In genomic region chr17:28533091-28533670, GRCh38 we compare ENCODE assay signal across 28 cellular contexts. TPM values are rescaled to one million over a fixed set of nuclear protein-coding genes. Genes with fewer than 3 reads are reported as not detected.
DNase-seq lines count a peak whose midpoint lies in the region; ATAC-seq and TF ChIP-seq lines count a peak whose summit lies in the region.
"Had no signal": no experiment of that assay in that cellular context is flagged by ENCODE, and none has a peak within 500 bp of the region (broad histone marks: within the 10 kb centered on the region; RNA-seq: fewer than 3 reads in every experiment).

No MANE protein-coding gene starts in this region.

- 7 to 54% methylated on average over 5 to 6 of the region's 12 CpGs for WGBS in esophagus squamous epithelium, 2 donors

- no peak for ATAC-seq in GM21526 (IDR thresholded peaks at IDR 0.05; ENCODE audit: low FRiP score, unreplicated experiment)
- ATAC-seq: A549; right lobe of liver; stimulated activated naive CD8-positive, alpha-beta T cell treated with anti-CD3 and anti-CD28 coated beads, Interleukin-15, Interleukin-2, amounts not matched to agents 100 U/mL and 50 U/mL, for 24 hours; T-helper 17 cell had no signal

- H3K4me1 ChIP-seq in esophagus squamous epithelium (peaks cover 15 to 67% (median 21%) of the 10 kb centered on the region in 3 donors), osteoblast (ENCODE audit: insufficient read depth, low read length) (peaks cover 11% of the 10 kb centered on the region), PC-9 (replicated peaks; ENCODE audit: insufficient read depth) (peaks cover 9% of the 10 kb centered on the region)
- H3K4me1 ChIP-seq: left ventricle myocardium inferior, right lobe of liver, SJSA1, uterus had no signal

- H3K4me3 ChIP-seq in MG63 (no peak overlapping the region), esophagus squamous epithelium (no peak overlapping the region), osteoblast (ENCODE audit: insufficient read depth, low read length) (no peak overlapping the region), PC-9 (no peak overlapping the region), WERI-Rb-1 (ENCODE audit: low read depth, low read length) (no peak overlapping the region)
- H3K4me3 ChIP-seq: A549, dorsolateral prefrontal cortex, left ventricle myocardium inferior, right lobe of liver, SJSA1, uterus had no signal

- no peak overlapping the region for H3K4me2 ChIP-seq in osteoblast (ENCODE audit: insufficient read depth, low read length)
- H3K4me2 ChIP-seq in PC-9: no peak overlapping the region
- H3K4me2 ChIP-seq: A549 had no signal

- in situ Hi-C loops in Caki2 (cut with HindIII; ENCODE audit: low pct_unique_long_range_greater_than_20kb, low sequenced_read_pairs): no loop called here

- peak; percentile 61 for DNase-seq in Caki2 (ENCODE audit: low read depth)
- peak; percentile 92 for DNase-seq in MG63
- DNase-seq in esophagus squamous epithelium (lab: John Stamatoyannopoulos, UW): no peak
- peak; percentile 93 for DNase-seq in osteoblast (ENCODE audit: insufficient read length, low spot score, missing footprints)
- DNase-seq in activated T-cell treated with anti-CD3 and anti-CD28 coated beads, Interleukin-2, amount 50 U/mL, for 1 hour: no peak
- DNase-seq in PC-9: no peak
- no peak for DNase-seq in WERI-Rb-1
- DNase-seq: activated CD4-positive, alpha-beta T cell treated with anti-CD3 and anti-CD28 coated beads, Interleukin-2, amount 50 U/mL, for 48 hours; activated naive CD4-positive, alpha-beta T cell; activated T-cell treated with anti-CD3 and anti-CD28 coated beads for 4 hours; central memory CD4-positive, alpha-beta T cell; dorsolateral prefrontal cortex; Kasumi-1; left ventricle myocardium inferior; NCI-H1417 treated with DMSO at 0.1 percent for 48 hours; NCI-H2171 treated with DMSO at 0.1 percent for 48 hours; right lobe of liver; stimulated activated CD4-positive, alpha-beta T cell treated with anti-CD3 and anti-CD28 coated beads, Interleukin-2, amount 100 ng/mL, for 24 hours; stimulated activated naive CD8-positive, alpha-beta T cell treated with anti-CD3 and anti-CD28 coated beads, Interleukin-15, Interleukin-2, amounts not matched to agents 100 U/mL and 50 U/mL, for 24 hours; T-helper 17 cell; uterus had no signal

- CTCF ChIA-PET in PC-9 (lab: Charles Lee): no interaction called here

- no peak for TF ChIP-seq CTCF in esophagus squamous epithelium (IDR thresholded peaks at IDR 0.05)
- TF ChIP-seq CTCF in osteoblast (IDR thresholded peaks at IDR 0.05; ENCODE audit: extremely low read depth, low read depth, low read length): no peak
- TF ChIP-seq CTCF in PC-9 (conservative IDR thresholded peaks at IDR 0.05): no peak
- TF ChIP-seq CTCF in WERI-Rb-1 (IDR thresholded peaks at IDR 0.05; ENCODE audit: low read depth, low read length): no peak

- H3K9me2 ChIP-seq in PC-9 (ENCODE audit: insufficient read depth): no peaks in the 10 kb centered on the region

- no peaks in the 10 kb centered on the region for H3K79me2 ChIP-seq in osteoblast (ENCODE audit: insufficient read depth, low read length)
- H3K79me2 ChIP-seq in PC-9 (ENCODE audit: low read depth): no peaks in the 10 kb centered on the region

- TF ChIP-seq POLR2A in esophagus squamous epithelium (IDR thresholded peaks at IDR 0.05): no peak

- POLR2A ChIA-PET in PC-9 (lab: Charles Lee; ENCODE audit: unreplicated experiment): no interaction called here

- intact Hi-C loops in esophagus squamous epithelium (cut with DNase I) (no loop called here), PC-9 (cut with micrococcal nuclease; ENCODE audit: unreplicated experiment) (no loop called here)

- H3K27me3 ChIP-seq in MG63 (no peaks in the 10 kb centered on the region), esophagus squamous epithelium (peaks cover 0 to 6% (median 0%) of the 10 kb centered on the region in 4 donors), osteoblast (ENCODE audit: insufficient read depth, low read length) (no peaks in the 10 kb centered on the region), PC-9 (ENCODE audit: insufficient read depth, low read depth) (peaks cover 7% of the 10 kb centered on the region; the same call in 1 of the 2 replicates), WERI-Rb-1 (ENCODE audit: insufficient read depth, low read depth, severe bottlenecking) (no peaks in the 10 kb centered on the region)
- H3K27me3 ChIP-seq: right lobe of liver, SJSA1, uterus had no signal

- H2AFZ ChIP-seq in osteoblast (ENCODE audit: low read length): peak overlapping the region; percentile 35
- no peak overlapping the region for H2AFZ ChIP-seq in PC-9

- H3K9me3 ChIP-seq in MG63: no peaks in the 10 kb centered on the region
- no peaks in the 10 kb centered on the region for H3K9me3 ChIP-seq in esophagus squamous epithelium
- no peaks in the 10 kb centered on the region for H3K9me3 ChIP-seq in osteoblast (ENCODE audit: low read depth, low read length)
- H3K9me3 ChIP-seq in PC-9 (ENCODE audit: insufficient read depth, low read depth): no peaks in the 10 kb centered on the region
- no peaks in the 10 kb centered on the region for H3K9me3 ChIP-seq in WERI-Rb-1 (ENCODE audit: severe bottlenecking)
- H3K9me3 ChIP-seq: A549, left ventricle myocardium inferior, right lobe of liver, SJSA1, uterus had no signal

- H3F3A ChIP-seq in PC-9 (ENCODE audit: insufficient read depth, low read depth): no peaks in the 10 kb centered on the region; the same call in 1 of the 2 replicates

- BruUV-seq in PC-9 (replicated peaks; lab: Mats Ljungman, UMichigan): no TSS peak

- peak overlapping the region; percentile 61 to 84 (median 74) for H3K27ac ChIP-seq in esophagus squamous epithelium
- no peak overlapping the region for H3K27ac ChIP-seq in osteoblast (ENCODE audit: low read depth, low read length)
- no peak overlapping the region for H3K27ac ChIP-seq in PC-9
- H3K27ac ChIP-seq in WERI-Rb-1: no peak overlapping the region
- H3K27ac ChIP-seq: A549, dorsolateral prefrontal cortex, left ventricle myocardium inferior, right lobe of liver, SJSA1, uterus had no signal

- H4K20me1 ChIP-seq in osteoblast (ENCODE audit: insufficient read depth, low read length) (no peaks in the 10 kb centered on the region), PC-9 (ENCODE audit: insufficient read depth) (no peaks in the 10 kb centered on the region)

- H3K36me3 ChIP-seq in MG63 (no peaks in the 10 kb centered on the region), esophagus squamous epithelium (peaks cover 0 to 43% (median 0%) of the 10 kb centered on the region in 3 donors), osteoblast (ENCODE audit: insufficient read depth, low read length) (no peaks in the 10 kb centered on the region), PC-9 (ENCODE audit: low read depth) (no peaks in the 10 kb centered on the region), WERI-Rb-1 (no peaks in the 10 kb centered on the region)
- H3K36me3 ChIP-seq: left ventricle myocardium inferior, right lobe of liver, SJSA1, uterus had no signal

RNA-seq across cellular contexts. Expression of gene UNC119, which starts 19.2 kb away (rescaled TPM):
- 47.6 and 67.4 TPM in 2 replicates for total RNA-seq in Caki2 (2014; rRNA removed; shearing (Covaris generic); ENCODE audit: low replicate concordance)
- total RNA-seq in MG63 (2014; rRNA removed; shearing (Covaris generic); ENCODE audit: low replicate concordance): 20.8 and 36.4 TPM in 2 replicates
- total RNA-seq in esophagus squamous epithelium (10 to 100 TPM; 17.4 to 25.3 (median 21.1) TPM), osteoblast (23.2 and 25.0 TPM in 2 replicates), PC-9 (2021) (39.7 and 48.8 TPM in 2 replicates)

RNA-seq across cellular contexts. Expression of gene FOXN1, which starts 27.0 kb away (rescaled TPM):
- total RNA-seq in Caki2 (2014; rRNA removed; shearing (Covaris generic); ENCODE audit: low replicate concordance): not detected in 2 replicates
- total RNA-seq in MG63 (2014; rRNA removed; shearing (Covaris generic); ENCODE audit: low replicate concordance): not detected in 2 replicates
- total RNA-seq in esophagus squamous epithelium (10 to 100 TPM; 10.5 to 17.0 (median 14.8) TPM), osteoblast (not detected in 2 replicates), PC-9 (2021) (not detected in 2 replicates)
- total RNA-seq: dorsolateral prefrontal cortex, epithelial cell of proximal tubule, HT1080, left ventricle myocardium inferior, OCI-LY7, omental fat pad, right lobe of liver, SJSA1, T-helper 17 cell, uterus had no signal

RNA-seq across cellular contexts. Expression of gene PIGS, which starts 38.1 kb away (rescaled TPM):
- total RNA-seq in Caki2 (2014; rRNA removed; shearing (Covaris generic); ENCODE audit: low replicate concordance): 62.5 and 73.2 TPM in 2 replicates
- 29.5 and 65.1 TPM in 2 replicates for total RNA-seq in MG63 (2014; rRNA removed; shearing (Covaris generic); ENCODE audit: low replicate concordance)
- total RNA-seq in esophagus squamous epithelium: 10 to 100 TPM; 31.7 to 66.7 (median 42.5) TPM
- total RNA-seq in osteoblast: 49.9 and 54.5 TPM in 2 replicates
- total RNA-seq in PC-9 (2021): 57.6 and 64.2 TPM in 2 replicates

RNA-seq across cellular contexts. Expression of gene ALDOC, which starts 43.5 kb away (rescaled TPM):
- 178 and 219 TPM in 2 replicates for total RNA-seq in Caki2 (2014; rRNA removed; shearing (Covaris generic); ENCODE audit: low replicate concordance)
- total RNA-seq in MG63 (2014; rRNA removed; shearing (Covaris generic); ENCODE audit: low replicate concordance): 1.1 TPM in 1 of 2 replicates, not detected in the other
- total RNA-seq in esophagus squamous epithelium (10 to 100 TPM; 27.0 to 57.0 (median 44.3) TPM), osteoblast (9.4 and 17.0 TPM in 2 replicates), PC-9 (2021) (17.4 and 21.6 TPM in 2 replicates)

RNA-seq across cellular contexts. Expression of gene SLC13A2, which starts 59.7 kb away (rescaled TPM):
- total RNA-seq in Caki2 (2014; rRNA removed; shearing (Covaris generic); ENCODE audit: low replicate concordance): not detected in 2 replicates
- total RNA-seq in MG63 (2014; rRNA removed; shearing (Covaris generic); ENCODE audit: low replicate concordance): not detected in 2 replicates
- total RNA-seq in esophagus squamous epithelium (not detected), osteoblast (not detected in 2 replicates), PC-9 (2021) (not detected in 2 replicates)
- total RNA-seq: epithelial cell of proximal tubule, HT1080, left ventricle myocardium inferior, OCI-LY7, omental fat pad, SJSA1, T-helper 17 cell, uterus had no signal

Comparison
In these comparisons a context has a peak if more than half of its experiments do, and no peak if none do; other contexts are left out.
1. DNase-seq: peak in Caki2 (single experiment), MG63 (single experiment) and osteoblast (single experiment); none in esophagus squamous epithelium (single experiment), activated T-cell treated with anti-CD3 and anti-CD28 coated beads, Interleukin-2, amount 50 U/mL, for 1 hour (single experiment), PC-9 (0 of 2) and WERI-Rb-1 (single experiment).
2. H3K27ac ChIP-seq: peak in esophagus squamous epithelium (4 of 4); none in osteoblast (single experiment), PC-9 (single experiment) and WERI-Rb-1 (single experiment).
3. RNA of gene FOXN1, which starts 27.0 kb away (total RNA-seq): 10.5 to 17.0 TPM in esophagus squamous epithelium; not detected in Caki2, not detected in MG63, not detected in osteoblast and not detected in PC-9; every median in the first group is over 10 times any median in the second.